ENCODE assay signal across 12 cellular contexts in the genomic region with DNA sequence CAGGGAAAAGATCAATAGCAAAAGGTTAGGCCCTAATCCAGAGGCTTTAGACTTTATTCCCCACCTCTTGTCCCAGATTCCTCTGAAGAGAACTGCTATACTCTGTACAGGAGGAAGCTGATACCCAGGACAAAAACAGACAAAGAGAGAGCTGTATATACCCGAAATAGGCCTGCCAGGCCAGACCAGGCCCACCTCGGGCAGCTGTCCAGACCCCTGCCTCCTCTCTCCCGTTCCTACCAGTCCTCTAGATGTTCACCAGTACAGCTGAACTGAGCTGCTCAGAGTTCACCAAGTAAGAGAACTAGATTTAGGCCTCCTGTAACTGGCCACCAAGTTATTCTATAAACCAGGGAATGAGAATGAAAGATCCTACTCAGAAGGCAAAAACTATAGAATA. TPM values are rescaled to one million over a fixed set of nuclear protein-coding genes. Genes with fewer than 3 reads are reported as not detected.
DNase-seq lines count a peak whose midpoint lies in the region; ATAC-seq and TF ChIP-seq lines count a peak whose summit lies in the region.
"Had no signal": no experiment of that assay in that cellular context is flagged by ENCODE, and none has a peak within 500 bp of the region (broad histone marks: within the 10 kb centered on the region; RNA-seq: fewer than 3 reads in every experiment).

No MANE protein-coding gene starts in this region.

- TF ChIP-seq POLR2A in esophagus squamous epithelium (IDR thresholded peaks at IDR 0.05): no peak

- peaks cover 28 to 74% (median 29%) of the 10 kb centered on the region in 3 donors for H3K36me3 Mint-ChIP-seq in CD8-positive, alpha-beta memory T cell

- H3K36me3 ChIP-seq in CD8-positive, alpha-beta memory T cell (ENCODE audit: insufficient read depth, low read length): peaks cover 49% of the 10 kb centered on the region
- H3K36me3 ChIP-seq in SK-N-MC (ENCODE audit: insufficient read depth, low read length) (peaks cover 65% of the 10 kb centered on the region), esophagus squamous epithelium (peaks cover 44 to 53% (median 45%) of the 10 kb centered on the region in 3 donors), skeletal muscle satellite cell (ENCODE audit: insufficient read depth, low read length) (peaks cover 63% of the 10 kb centered on the region)

- H3K4me3 Mint-ChIP-seq in CD8-positive, alpha-beta memory T cell: peak overlapping the region in 5 of 7 donors; percentile 25 to 87 (median 76)

- peak overlapping the region; percentile 4 for H3K4me3 ChIP-seq in CD8-positive, alpha-beta memory T cell (ENCODE audit: low read length)
- H3K4me3 ChIP-seq in SK-N-MC (no peak overlapping the region), esophagus squamous epithelium (peak overlapping the region in 2 of 4 donors; percentile 3 to 99), skeletal muscle satellite cell (ENCODE audit: low read length) (peak overlapping the region; percentile 97)
- H3K4me3 ChIP-seq: PC-9 had no signal

- peaks cover 46 to 52% (median 50%) of the 10 kb centered on the region in 3 donors for H3K4me1 Mint-ChIP-seq in CD8-positive, alpha-beta memory T cell

- WGBS in esophagus squamous epithelium, 2 donors: 53 to 56% methylated on average over 3 of the region's 3 CpGs

- H3K4me1 ChIP-seq in CD8-positive, alpha-beta memory T cell (ENCODE audit: insufficient read depth, low read length): peaks cover 40% of the 10 kb centered on the region
- peaks cover 14 to 47% (median 32%) of the 10 kb centered on the region in 3 donors for H3K4me1 ChIP-seq in esophagus squamous epithelium
- peaks cover 31% of the 10 kb centered on the region for H3K4me1 ChIP-seq in skeletal muscle satellite cell (ENCODE audit: control insufficient read depth, insufficient read depth, low read length)

- TF ChIP-seq CTCF in esophagus squamous epithelium (IDR thresholded peaks at IDR 0.05): no peak

- intact Hi-C loops in esophagus squamous epithelium (cut with DNase I): no loop called here

- DNase-seq in CD8-positive, alpha-beta memory T cell: no peak
- DNase-seq in SK-N-MC (ENCODE audit: low read depth, low spot score): no peak
- no peak for DNase-seq in esophagus squamous epithelium (lab: John Stamatoyannopoulos, UW)
- no peak for DNase-seq in NCI-H1436 treated with DMSO at 0.1 percent for 48 hours (lab: John Stamatoyannopoulos, UW)
- no peak for DNase-seq in epidermal melanocyte (ENCODE audit: insufficient read length, low spot score)
- no peak for DNase-seq in effector CD8-positive, alpha-beta T cell (lab: John Stamatoyannopoulos, UW)
- DNase-seq: activated CD4-positive, CD25-positive, alpha-beta regulatory T cell treated with anti-CD3 and anti-CD28 coated beads, Interleukin-2, amount 50 U/mL, for 72 hours; NCI-H2029 treated with DMSO at 0.1 percent for 48 hours; PC-9 had no signal

- H3K27ac Mint-ChIP-seq in CD8-positive, alpha-beta memory T cell: peak overlapping the region; percentile 86 to 97 (median 94)

- H3K4me2 ChIP-seq in skeletal muscle satellite cell (ENCODE audit: low read length): peak overlapping the region; percentile 99
- H3K4me2 ChIP-seq: PC-9 had no signal

- no peaks in the 10 kb centered on the region for H3K9me3 Mint-ChIP-seq in CD8-positive, alpha-beta memory T cell

- ATAC-seq in HG03469 (IDR thresholded peaks at IDR 0.05; ENCODE audit: unreplicated experiment): no peak

- CTCF ChIA-PET in CD8-positive, alpha-beta memory T cell (lab: Charles Lee): interaction anchor here (1.1 to 2.6 kb wide), 5 partner anchors 18 to 178 kb away, joined by 3 to 12 read pairs (median 3); a partner anchor contains a TSS

- no peaks in the 10 kb centered on the region for H3K27me3 ChIP-seq in CD8-positive, alpha-beta memory T cell (ENCODE audit: insufficient read depth, low read length, poor library complexity, severe bottlenecking)
- H3K27me3 ChIP-seq in esophagus squamous epithelium: no peaks in the 10 kb centered on the region
- no peaks in the 10 kb centered on the region for H3K27me3 ChIP-seq in skeletal muscle satellite cell (ENCODE audit: control insufficient read depth, insufficient read depth, low read length)
- H3K27me3 ChIP-seq: neutrophil had no signal

- POLR2A ChIA-PET in CD8-positive, alpha-beta memory T cell (lab: Charles Lee): interaction anchor here (1.0 kb wide), 1 partner anchor 87 kb away, joined by 5 read pairs; a partner anchor contains a TSS

- peaks cover 0 to 3% of the 10 kb centered on the region in 2 donors for H3K27me3 Mint-ChIP-seq in CD8-positive, alpha-beta memory T cell

- no peak overlapping the region for H3K27ac ChIP-seq in CD8-positive, alpha-beta memory T cell (ENCODE audit: low read depth, low read length)
- 0 out of 2 replicates have a peak overlapping the region, but pooled peaks have one; percentile 7 for H3K27ac ChIP-seq in SK-N-MC
- H3K27ac ChIP-seq in esophagus squamous epithelium: peak overlapping the region; percentile 55 to 99 (median 86)
- H3K27ac ChIP-seq: neutrophil, PC-9 had no signal

- H3K9ac ChIP-seq in SK-N-MC (ENCODE audit: insufficient read length): peak overlapping the region; percentile 19
- peak overlapping the region; percentile 56 for H3K9ac ChIP-seq in skeletal muscle satellite cell (ENCODE audit: low read depth, low read length)

- H3K9me3 ChIP-seq in CD8-positive, alpha-beta memory T cell (ENCODE audit: low read length): no peaks in the 10 kb centered on the region
- no peaks in the 10 kb centered on the region for H3K9me3 ChIP-seq in SK-N-MC (ENCODE audit: low read depth, low read length)
- H3K9me3 ChIP-seq in esophagus squamous epithelium: no peaks in the 10 kb centered on the region
- H3K9me3 ChIP-seq in skeletal muscle satellite cell (replicated peaks; ENCODE audit: low read length): no peaks in the 10 kb centered on the region
- H3K9me3 ChIP-seq: neutrophil had no signal

RNA-seq across cellular contexts. Expression of a gene that starts 4.7 kb away (rescaled TPM):
- total RNA-seq in CD8-positive, alpha-beta memory T cell: 100 to 1,000 TPM; 287 to 293 TPM
- 58.1 TPM for polyA plus RNA-seq in CD8-positive, alpha-beta memory T cell
- 100 to 1,000 TPM; 116 to 165 (median 127) TPM for total RNA-seq in esophagus squamous epithelium
- 148 and 162 TPM in 2 replicates for total RNA-seq in skeletal muscle satellite cell (2012; rRNA removed)

RNA-seq across cellular contexts. Expression of a gene that starts 33.2 kb away (rescaled TPM):
- total RNA-seq in CD8-positive, alpha-beta memory T cell: 10 to 100 TPM; 10.6 to 11.4 TPM
- 26.5 TPM for polyA plus RNA-seq in CD8-positive, alpha-beta memory T cell
- total RNA-seq in esophagus squamous epithelium: 10 to 100 TPM; 12.8 to 46.0 (median 17.4) TPM
- not detected in 2 replicates for total RNA-seq in skeletal muscle satellite cell (2012; rRNA removed)

RNA-seq across cellular contexts. Expression of a gene that starts 34.4 kb away (rescaled TPM):
- 100 to 1,000 TPM; 170 to 172 TPM for total RNA-seq in CD8-positive, alpha-beta memory T cell
- 34.0 TPM for polyA plus RNA-seq in CD8-positive, alpha-beta memory T cell
- total RNA-seq in esophagus squamous epithelium: 10 to 100 TPM; 36.0 to 51.9 (median 48.2) TPM
- total RNA-seq in skeletal muscle satellite cell (2012; rRNA removed): 33.4 and 40.1 TPM in 2 replicates

RNA-seq across cellular contexts. Expression of a gene that starts 44.7 kb away (rescaled TPM):
- total RNA-seq in CD8-positive, alpha-beta memory T cell: 1 to 10 TPM; 1.8 to 2.0 TPM
- not detected for polyA plus RNA-seq in CD8-positive, alpha-beta memory T cell
- total RNA-seq in esophagus squamous epithelium: 1 to 10 TPM in 2 of 4 donors, under 1 TPM in 1, not detected in 1; 0.35 to 4.0 (median 3.2) TPM
- 2.0 TPM in 1 of 2 replicates, not detected in the other for total RNA-seq in skeletal muscle satellite cell (2012; rRNA removed)

RNA-seq across cellular contexts. Expression of a gene that starts 46.7 kb away (rescaled TPM):
- total RNA-seq in CD8-positive, alpha-beta memory T cell: 10 to 100 TPM; 14.2 to 15.1 TPM
- polyA plus RNA-seq in CD8-positive, alpha-beta memory T cell: 12.2 TPM
- total RNA-seq in esophagus squamous epithelium: 1 to 10 TPM in 3 of 4 donors, under 1 TPM in 1; 0.76 to 7.4 (median 2.7) TPM
- 8.6 and 8.7 TPM in 2 replicates for total RNA-seq in skeletal muscle satellite cell (2012; rRNA removed)
